In the genomic region with DNA sequence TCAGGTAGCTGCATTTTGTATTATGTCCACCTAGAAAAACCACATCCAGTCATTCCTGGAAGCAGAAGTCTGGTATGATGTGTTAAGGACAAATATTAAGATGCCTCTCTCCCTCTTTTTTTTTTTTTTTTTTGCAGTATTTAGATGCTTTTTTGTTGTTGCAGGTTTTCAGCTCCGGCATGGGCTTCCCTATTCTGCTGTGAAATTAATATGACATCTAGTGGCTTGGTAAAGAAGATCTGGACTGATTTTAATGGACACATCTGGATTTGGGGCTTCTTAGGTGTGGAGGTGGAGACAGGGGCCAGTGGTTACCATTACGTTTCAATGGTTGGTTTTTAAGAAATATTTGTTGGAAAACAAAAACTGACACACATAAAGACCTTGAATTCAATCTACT, we compare ENCODE assay signal across 1 cellular context.
TF ChIP-seq lines count a peak whose summit lies in the region.

No MANE protein-coding gene starts in this region.

TF ChIP-seq in HepG2, 621 proteins besides CTCF, POLR2A, EP300 and RAD21:
- TF ChIP-seq HNF1A (IDR thresholded peaks at IDR 0.05; ENCODE audit: low read depth) (no peak), HNF1A (CRISPR knock-in tag; IDR thresholded peaks at IDR 0.05; ENCODE audit: borderline replicate concordance) (no peak), STAG1 (CRISPR knock-in tag; IDR thresholded peaks at IDR 0.05) (peak; percentile 40)
